27 cellular contexts compared by ENCODE assay signal in the genomic region with DNA sequence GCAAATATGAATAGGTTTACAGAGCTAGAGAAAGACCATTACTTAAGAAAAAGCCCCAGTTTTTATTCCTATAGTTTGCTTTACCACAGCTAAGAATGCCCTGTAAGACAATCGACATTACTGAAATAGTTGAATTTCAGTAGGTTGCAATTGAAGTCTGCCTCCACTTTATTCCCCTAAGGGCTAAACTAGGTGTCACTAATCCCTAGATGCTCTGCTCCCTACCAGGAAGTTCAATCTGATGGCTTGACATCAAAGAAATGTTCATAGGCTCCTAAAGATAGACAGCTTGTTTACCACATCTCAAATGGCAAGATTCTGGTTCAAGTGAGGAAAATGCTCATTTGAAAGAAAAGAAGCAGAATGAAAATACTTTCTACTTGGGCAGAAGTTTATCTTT.
"Had no signal": no experiment of that assay in that cellular context is flagged by ENCODE, and none has a peak within 500 bp of the region (broad histone marks: within the 10 kb centered on the region; RNA-seq: fewer than 3 reads in every experiment).

No MANE protein-coding gene starts in this region.

- H3K9me3 ChIP-seq: breast epithelium, heart left ventricle, lower lobe of right lung, neutrophil, pancreas, prostate gland, upper lobe of right lung had no signal

- H3K4me3 ChIP-seq: breast epithelium, heart left ventricle, lower lobe of right lung, pancreas, prostate gland, skin epidermis, upper lobe of right lung had no signal

- H3K27me3 ChIP-seq: breast epithelium, heart left ventricle, neutrophil, pancreas, upper lobe of right lung had no signal

- ATAC-seq: activated CD8-positive, alpha-beta memory T cell treated with anti-CD3 and anti-CD28 coated beads, Interleukin-2, amount 10 ng/mL, durations not matched to agents 7 days and 5 days; activated CD8-positive, alpha-beta T cell treated with anti-CD3 and anti-CD28 coated beads for 36 hours; heart left ventricle; left lobe of liver; lower lobe of right lung; pancreas; sciatic nerve; stimulated activated naive CD8-positive, alpha-beta T cell treated with anti-CD3 and anti-CD28 coated beads, Interleukin-15, amount 100 ng/mL, for 72 hours; T-helper 17 cell; upper lobe of right lung had no signal

- H3K27ac Mint-ChIP-seq: activated CD8-positive, alpha-beta memory T cell treated with anti-CD3 and anti-CD28 coated beads, Interleukin-2, amount 10 ng/mL, durations not matched to agents 7 days and 5 days; activated CD8-positive, alpha-beta T cell treated with anti-CD3 and anti-CD28 coated beads for 36 hours; activated naive CD4-positive, alpha-beta T cell treated with anti-CD3 and anti-CD28 coated beads, Interleukin-2, amount 50 U/mL, for 24 hours; activated T-helper 2 cell treated with anti-CD3 and anti-CD28 coated beads, Interferon-gamma antibody, Interleukin-2, Interleukin-4, amounts not matched to agents 10 μg/mL and 5 μg/mL and 100 μg/mL, durations not matched to agents 14 hours and 24 hours and 36 hours; nephron progenitor cell; stimulated activated effector memory CD8-positive, alpha-beta T cell treated with anti-CD3 and anti-CD28 coated beads, Interleukin-12 subunit alpha, Interleukin-12 subunit beta, amount 100 ng/mL, for 72 hours; stimulated activated naive CD8-positive, alpha-beta T cell treated with anti-CD3 and anti-CD28 coated beads, Interleukin-15, amount 100 ng/mL, for 72 hours; T-helper 17 cell; WTC11 had no signal

- H3K27ac ChIP-seq: breast epithelium, heart left ventricle, lower lobe of right lung, neutrophil, pancreas, prostate gland, skin epidermis, upper lobe of right lung had no signal

- H3K4me1 Mint-ChIP-seq: activated CD8-positive, alpha-beta memory T cell treated with anti-CD3 and anti-CD28 coated beads, Interleukin-2, amount 10 ng/mL, durations not matched to agents 7 days and 5 days; activated naive CD4-positive, alpha-beta T cell treated with anti-CD3 and anti-CD28 coated beads, Interleukin-2, amount 50 U/mL, for 24 hours; stimulated activated effector memory CD8-positive, alpha-beta T cell treated with anti-CD3 and anti-CD28 coated beads, Interleukin-12 subunit alpha, Interleukin-12 subunit beta, amount 100 ng/mL, for 72 hours; stimulated activated naive CD8-positive, alpha-beta T cell treated with anti-CD3 and anti-CD28 coated beads, Interleukin-15, amount 100 ng/mL, for 72 hours; T-helper 17 cell had no signal

- DNase-seq: activated CD4-positive, alpha-beta T cell treated with anti-CD3 and anti-CD28 coated beads, Interleukin-2, amount 50 U/mL, for 1 hour; activated CD8-positive, alpha-beta memory T cell treated with anti-CD3 and anti-CD28 coated beads, Interleukin-2, amount 10 ng/mL, durations not matched to agents 7 days and 5 days; activated CD8-positive, alpha-beta T cell treated with anti-CD3 and anti-CD28 coated beads for 36 hours; activated T-cell treated with anti-CD3 and anti-CD28 coated beads, Interleukin-2, amount 50 U/mL, for 48 hours; central memory CD4-positive, alpha-beta T cell; heart left ventricle; kidney glomerular epithelial cell; lower lobe of right lung; nephron progenitor cell; pancreas; retina; stimulated activated CD4-positive, alpha-beta T cell treated with anti-CD3 and anti-CD28 coated beads, Interleukin-4, amount 100 ng/mL, for 24 hours; stimulated activated naive CD8-positive, alpha-beta T cell treated with anti-CD3 and anti-CD28 coated beads, Interleukin-15, amount 100 ng/mL, for 72 hours; substantia nigra; T-helper 17 cell; T1000; upper lobe of right lung had no signal

- H3K9me3 Mint-ChIP-seq: activated CD8-positive, alpha-beta T cell treated with anti-CD3 and anti-CD28 coated beads for 36 hours; activated naive CD4-positive, alpha-beta T cell treated with anti-CD3 and anti-CD28 coated beads, Interleukin-2, amount 50 U/mL, for 24 hours; activated T-helper 2 cell treated with anti-CD3 and anti-CD28 coated beads, Interferon-gamma antibody, Interleukin-2, Interleukin-4, amounts not matched to agents 10 μg/mL and 5 μg/mL and 100 μg/mL, durations not matched to agents 14 hours and 24 hours and 36 hours; nephron progenitor cell; stimulated activated effector memory CD8-positive, alpha-beta T cell treated with anti-CD3 and anti-CD28 coated beads, Interleukin-12 subunit alpha, Interleukin-12 subunit beta, amount 100 ng/mL, for 72 hours; stimulated activated naive CD8-positive, alpha-beta T cell treated with anti-CD3 and anti-CD28 coated beads, Interleukin-15, amount 100 ng/mL, for 72 hours; WTC11 had no signal

- H3K36me3 Mint-ChIP-seq: activated CD8-positive, alpha-beta memory T cell treated with anti-CD3 and anti-CD28 coated beads, Interleukin-2, amount 10 ng/mL, durations not matched to agents 7 days and 5 days; activated naive CD4-positive, alpha-beta T cell treated with anti-CD3 and anti-CD28 coated beads, Interleukin-2, amount 50 U/mL, for 24 hours; stimulated activated effector memory CD8-positive, alpha-beta T cell treated with anti-CD3 and anti-CD28 coated beads, Interleukin-12 subunit alpha, Interleukin-12 subunit beta, amount 100 ng/mL, for 72 hours had no signal

- H3K27me3 Mint-ChIP-seq: stimulated activated naive CD8-positive, alpha-beta T cell treated with anti-CD3 and anti-CD28 coated beads, Interleukin-15, amount 100 ng/mL, for 72 hours had no signal

- H3K4me1 ChIP-seq: breast epithelium, pancreas, prostate gland had no signal

- H3K36me3 ChIP-seq: breast epithelium, prostate gland had no signal

- H3K4me3 Mint-ChIP-seq: activated CD8-positive, alpha-beta memory T cell treated with anti-CD3 and anti-CD28 coated beads, Interleukin-2, amount 10 ng/mL, durations not matched to agents 7 days and 5 days; activated CD8-positive, alpha-beta T cell treated with anti-CD3 and anti-CD28 coated beads for 36 hours; activated naive CD4-positive, alpha-beta T cell treated with anti-CD3 and anti-CD28 coated beads, Interleukin-2, amount 50 U/mL, for 24 hours; nephron progenitor cell; stimulated activated effector memory CD8-positive, alpha-beta T cell treated with anti-CD3 and anti-CD28 coated beads, Interleukin-12 subunit alpha, Interleukin-12 subunit beta, amount 100 ng/mL, for 72 hours; stimulated activated naive CD8-positive, alpha-beta T cell treated with anti-CD3 and anti-CD28 coated beads, Interleukin-15, amount 100 ng/mL, for 72 hours; T-helper 17 cell; WTC11 had no signal
